ENCODE assay signal across 1 cellular context in the genomic region with DNA sequence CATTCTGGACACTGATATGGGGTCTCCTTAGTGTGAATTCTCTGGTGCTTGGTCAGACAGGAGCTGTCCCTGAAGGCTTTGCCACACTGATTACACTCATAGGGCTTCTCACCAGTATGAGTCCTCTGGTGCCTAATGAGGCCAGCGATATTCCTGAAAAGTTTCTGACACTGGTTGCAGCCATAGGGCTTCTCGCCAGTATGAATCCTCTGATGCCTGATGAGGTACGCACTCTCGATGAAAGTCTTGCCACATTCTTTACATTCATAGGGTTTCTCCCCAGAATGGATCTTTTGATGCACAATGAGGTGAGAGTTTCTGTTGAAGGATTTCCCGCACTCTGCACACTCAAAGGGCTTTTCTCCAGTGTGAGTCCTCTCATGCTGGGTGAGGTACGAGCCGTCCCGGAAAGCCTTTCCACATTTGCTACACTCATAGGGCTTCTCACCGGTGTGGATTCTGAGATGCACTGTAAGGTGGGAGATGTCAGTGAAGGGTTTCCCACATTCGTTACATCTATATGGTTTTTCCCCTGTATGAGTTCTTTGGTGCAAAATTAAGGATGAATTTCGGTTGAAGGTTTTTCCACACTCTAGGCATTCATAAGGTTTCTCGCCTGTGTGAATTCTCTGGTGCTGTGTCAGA.
TF ChIP-seq lines count a peak whose summit lies in the region.

No MANE protein-coding gene starts in this region.

TF ChIP-seq in H1, 55 proteins besides CTCF, POLR2A, EP300 and RAD21:
- TF ChIP-seq ASH2L (IDR thresholded peaks at IDR 0.05; ENCODE audit: low read length), result no peak
- peak; percentile 100 for TF ChIP-seq ZNF274 (IDR thresholded peaks at IDR 0.05; ENCODE audit: borderline replicate concordance, extremely low read depth, low read length)
